ENCODE assay signal across 29 cellular contexts in genomic region chr13:64900039-64900438, GRCh38.
"Had no signal": no experiment of that assay in that cellular context is flagged by ENCODE, and none has a peak within 500 bp of the region (broad histone marks: within the 10 kb centered on the region; RNA-seq: fewer than 3 reads in every experiment).

No MANE protein-coding gene starts in this region.

- H3K4me1 ChIP-seq: left ventricle myocardium inferior, pancreas, prostate gland, spleen, stomach, suprapubic skin, tibial artery, uterus had no signal

- H3K4me3 Mint-ChIP-seq: naive thymus-derived CD4-positive, alpha-beta T cell; nephron; neural crest cell; stimulated activated naive B cell treated with anti-CD40 and anti-IgM and Interleukin-4, amounts not matched to agents 10 μg/mL and 1 μg/mL and 100 μg/mL, for 72 hours had no signal

- H3K27ac ChIP-seq: left ventricle myocardium inferior, neutrophil, pancreas, prostate gland, spleen, stomach, suprapubic skin, thoracic aorta, tibial artery, uterus had no signal

- DNase-seq: head of caudate nucleus; islet precursor cell; left ventricle myocardium inferior; mesendoderm; midbrain; mucosa of descending colon; naive thymus-derived CD4-positive, alpha-beta T cell; occipital lobe; pancreas; retina; right cardiac atrium; small intestine; spleen; stimulated activated CD4-positive, alpha-beta T cell treated with anti-CD3 and anti-CD28 coated beads, Interleukin-4, amount 100 ng/mL, for 4 hours; stimulated activated CD8-positive, alpha-beta memory T cell treated with anti-CD3 and anti-CD28 coated beads, Interleukin-4, amount 100 ng/mL, for 48 hours; stimulated activated naive B cell treated with anti-CD40 and anti-IgM and Interleukin-4, amounts not matched to agents 10 μg/mL and 1 μg/mL and 100 μg/mL, for 72 hours; stimulated activated naive CD8-positive, alpha-beta T cell treated with anti-CD3 and anti-CD28 coated beads, Interleukin-15, Interleukin-2, amounts not matched to agents 100 U/mL and 50 U/mL, for 24 hours; stomach; tibial artery; trophoblast cell; uterus had no signal

- H3K27me3 Mint-ChIP-seq: naive thymus-derived CD4-positive, alpha-beta T cell; stimulated activated naive B cell treated with anti-CD40 and anti-IgM and Interleukin-4, amounts not matched to agents 10 μg/mL and 1 μg/mL and 100 μg/mL, for 72 hours had no signal

- H3K36me3 ChIP-seq: left ventricle myocardium inferior, neutrophil, pancreas, prostate gland, spleen, stomach, suprapubic skin, thoracic aorta, tibial artery, uterus had no signal

- H3K27ac Mint-ChIP-seq: naive thymus-derived CD4-positive, alpha-beta T cell; nephron; stimulated activated naive B cell treated with anti-CD40 and anti-IgM and Interleukin-4, amounts not matched to agents 10 μg/mL and 1 μg/mL and 100 μg/mL, for 72 hours had no signal

- H3K27me3 ChIP-seq: neutrophil, spleen, stomach, suprapubic skin, tibial artery, uterus had no signal

- H3K4me1 Mint-ChIP-seq: naive thymus-derived CD4-positive, alpha-beta T cell; nephron; neural crest cell; stimulated activated naive B cell treated with anti-CD40 and anti-IgM and Interleukin-4, amounts not matched to agents 10 μg/mL and 1 μg/mL and 100 μg/mL, for 72 hours had no signal

- H3K4me3 ChIP-seq: left ventricle myocardium inferior, lung, mucosa of descending colon, pancreas, prostate gland, spleen, stomach, suprapubic skin, thoracic aorta, tibial artery, uterus had no signal

- H3K9me3 ChIP-seq: left ventricle myocardium inferior, neutrophil, pancreas, prostate gland, stomach, thoracic aorta, tibial artery, uterus had no signal

- H3K36me3 Mint-ChIP-seq: naive thymus-derived CD4-positive, alpha-beta T cell; stimulated activated naive B cell treated with anti-CD40 and anti-IgM and Interleukin-4, amounts not matched to agents 10 μg/mL and 1 μg/mL and 100 μg/mL, for 72 hours had no signal

- H3K9me3 Mint-ChIP-seq: neural crest cell had no signal

- ATAC-seq: mucosa of descending colon; naive thymus-derived CD4-positive, alpha-beta T cell; pancreas; right cardiac atrium; sciatic nerve; stimulated activated naive B cell treated with anti-CD40 and anti-IgM and Interleukin-4, amounts not matched to agents 10 μg/mL and 1 μg/mL and 100 μg/mL, for 72 hours; stimulated activated naive CD8-positive, alpha-beta T cell treated with anti-CD3 and anti-CD28 coated beads, Interleukin-15, Interleukin-2, amounts not matched to agents 100 U/mL and 50 U/mL, for 24 hours had no signal
